Comparison of ENCODE assay signal across 15 cellular contexts in genomic region chr10:110181451-110181850, GRCh38. TPM values are rescaled to one million over a fixed set of nuclear protein-coding genes. Genes with fewer than 3 reads are reported as not detected.
A peak's percentile ranks its signal among the peaks of the same experiment; 100 is the strongest.
DNase-seq lines count a peak whose midpoint lies in the region; ATAC-seq and TF ChIP-seq lines count a peak whose summit lies in the region.
"Had no signal": no experiment of that assay in that cellular context is flagged by ENCODE, and none has a peak within 500 bp of the region (broad histone marks: within the 10 kb centered on the region; RNA-seq: fewer than 3 reads in every experiment).

No MANE protein-coding gene starts in this region.

- peak overlapping the region; percentile 77 for H3K27ac Mint-ChIP-seq in endodermal cell
- H3K27ac Mint-ChIP-seq in activated CD8-positive, alpha-beta T cell treated with anti-CD3 and anti-CD28 coated beads, Interleukin-2, amount 10 ng/mL, durations not matched to agents 7 days and 5 days, result no peak overlapping the region
- H3K27ac Mint-ChIP-seq: CD8-positive, alpha-beta memory T cell had no signal

- H3K36me3 ChIP-seq in SK-N-SH (replicated peaks in 1 of 2; ENCODE audit: control insufficient read depth in 1 of 2, insufficient read depth in 2 of 2, low read length in 1 of 2), result no peaks in the 10 kb centered on the region
- H3K36me3 ChIP-seq in endodermal cell (ENCODE audit: control insufficient read depth, insufficient read depth, low read length), result no peaks in the 10 kb centered on the region
- H3K36me3 ChIP-seq in spleen, result no peaks in the 10 kb centered on the region
- H3K36me3 ChIP-seq: BLaER1, HAP-1 had no signal

- no peak for TF ChIP-seq RAD21 in SK-N-SH (IDR thresholded peaks at IDR 0.05; ENCODE audit: low read length)

- H3K4me3 ChIP-seq in SK-N-SH (ENCODE audit: low read depth in 2 of 2, low read length in 1 of 2), result no peak overlapping the region
- H3K4me3 ChIP-seq in endodermal cell (ENCODE audit: low read length), result no peak overlapping the region
- no peak overlapping the region for H3K4me3 ChIP-seq in spleen
- H3K4me3 ChIP-seq: BLaER1, HAP-1 had no signal

- no peak for TF ChIP-seq POLR2A in spleen (IDR thresholded peaks at IDR 0.05)

- H3K27me3 ChIP-seq in SK-N-SH (ENCODE audit: insufficient read depth), result no peaks in the 10 kb centered on the region
- H3K27me3 ChIP-seq in endodermal cell (ENCODE audit: control insufficient read depth, insufficient read depth, low read length, poor library complexity, severe bottlenecking), result no peaks in the 10 kb centered on the region
- H3K27me3 ChIP-seq in spleen (replicated peaks in 1 of 7), result peaks cover 0 to 43% (median 4%) of the 10 kb centered on the region in 7 donors
- H3K27me3 ChIP-seq: BLaER1 had no signal

- no peaks in the 10 kb centered on the region for H3K9me2 ChIP-seq in SK-N-SH

- POLR2A ChIA-PET in SK-N-SH (lab: Yijun Ruan, JAX), result interaction anchor here (1.5 kb wide), 1 partner anchor 29 kb away, joined by 3 read pairs; no protein-coding TSS in a partner anchor
- POLR2A ChIA-PET in activated CD8-positive, alpha-beta T cell treated with anti-CD3 and anti-CD28 coated beads, Interleukin-2, amount 10 ng/mL, durations not matched to agents 7 days and 5 days (lab: Charles Lee), result no interaction called here

- H2AFZ ChIP-seq in SK-N-SH (ENCODE audit: low read depth), result no peak overlapping the region

- CTCF ChIA-PET in SK-N-SH (lab: Yijun Ruan, JAX), result interaction anchor here (1.1 kb wide), 1 partner anchor 18 kb away, joined by 3 read pairs; no protein-coding TSS in a partner anchor
- CTCF ChIA-PET in activated CD8-positive, alpha-beta T cell treated with anti-CD3 and anti-CD28 coated beads, Interleukin-2, amount 10 ng/mL, durations not matched to agents 7 days and 5 days (lab: Charles Lee), result no interaction called here

- no peaks in the 10 kb centered on the region for H4K20me1 ChIP-seq in SK-N-SH (ENCODE audit: insufficient read depth)
- H4K20me1 ChIP-seq: BLaER1 had no signal

- no peak for TF ChIP-seq EP300 in SK-N-SH (IDR thresholded peaks at IDR 0.05; ENCODE audit: borderline replicate concordance in 1 of 2, low read depth in 1 of 2, low read length in 1 of 2)

- H3K9ac ChIP-seq in SK-N-SH (no peak overlapping the region), endodermal cell (ENCODE audit: extremely low read depth, low read length, poor library complexity, severe bottlenecking) (no peak overlapping the region)
- H3K9ac ChIP-seq: BLaER1 had no signal

- H3K9me3 Mint-ChIP-seq in endodermal cell, result no peaks in the 10 kb centered on the region
- no peaks in the 10 kb centered on the region for H3K9me3 Mint-ChIP-seq in activated CD8-positive, alpha-beta T cell treated with anti-CD3 and anti-CD28 coated beads, Interleukin-2, amount 10 ng/mL, durations not matched to agents 7 days and 5 days (ENCODE audit: insufficient read depth)

- H3K36me3 Mint-ChIP-seq in endodermal cell (ENCODE audit: low read depth), result no peaks in the 10 kb centered on the region
- no peaks in the 10 kb centered on the region for H3K36me3 Mint-ChIP-seq in activated CD8-positive, alpha-beta T cell treated with anti-CD3 and anti-CD28 coated beads, Interleukin-2, amount 10 ng/mL, durations not matched to agents 7 days and 5 days (ENCODE audit: low read depth)

- TF ChIP-seq CTCF in SK-N-SH (IDR thresholded peaks at IDR 0.05) (no peak), endodermal cell (conservative IDR thresholded peaks at IDR 0.05) (no peak), spleen (IDR thresholded peaks at IDR 0.05 in 8 of 11, conservative IDR thresholded peaks at IDR 0.05 in 3 of 11) (no peak)

- H3K4me1 ChIP-seq in SK-N-SH (ENCODE audit: control insufficient read depth in 1 of 2, insufficient read depth in 2 of 2, low read depth in 1 of 2, low read length in 1 of 2), result peaks cover 0 to 3% of the 10 kb centered on the region in 2 experiments; a peak in 2 of 4 replicates
- peaks cover 4% of the 10 kb centered on the region for H3K4me1 ChIP-seq in endodermal cell (ENCODE audit: control insufficient read depth, insufficient read depth, low read length)
- peaks cover 0 to 3% (median 2%) of the 10 kb centered on the region in 6 donors for H3K4me1 ChIP-seq in spleen
- H3K4me1 ChIP-seq: HAP-1 had no signal

- no peak for ATAC-seq in SK-N-SH treated with all-trans-retinoic acid at 6 μM for 48 hours
- no peak for ATAC-seq in activated CD8-positive, alpha-beta T cell treated with anti-CD3 and anti-CD28 coated beads, Interleukin-2, amount 10 ng/mL, durations not matched to agents 7 days and 5 days

- intact Hi-C loops in spleen (cut with DNase I; ENCODE audit: low total_unique reads) (no loop called here), posterior vena cava (cut with DNase I) (no loop called here)

- WGBS in SK-N-SH (ENCODE audit: low lambda C conversion rate), result 81% methylated on average over 9 of the region's 10 CpGs
- 61 to 64% methylated on average over 7 to 10 of the region's 10 CpGs for WGBS in endodermal cell (ENCODE audit: insufficient coverage in 1 of 2, insufficient read length in 1 of 2), 2 experiments
- WGBS in spleen, 5 donors, result 87 to 94% (median 90%) methylated on average over 10 of the region's 10 CpGs

- H3K27ac ChIP-seq in SK-N-SH (ENCODE audit: low read depth in 2 of 2, low read length in 1 of 2) (no peak overlapping the region), endodermal cell (ENCODE audit: low read depth, low read length) (no peak overlapping the region), spleen (no peak overlapping the region)
- H3K27ac ChIP-seq: BLaER1 had no signal

- no peaks in the 10 kb centered on the region for H3K9me3 ChIP-seq in SK-N-SH
- H3K9me3 ChIP-seq in endodermal cell (ENCODE audit: control insufficient read depth, low read length), result no peaks in the 10 kb centered on the region
- no peaks in the 10 kb centered on the region for H3K9me3 ChIP-seq in spleen
- H3K9me3 ChIP-seq: BLaER1, Caco-2, HAP-1 had no signal

- H3F3A ChIP-seq in SK-N-SH (replicated peaks; ENCODE audit: insufficient read depth), result no peaks in the 10 kb centered on the region

- H3K4me2 ChIP-seq in SK-N-SH, result no peak overlapping the region
- H3K4me2 ChIP-seq: BLaER1 had no signal

- no peaks in the 10 kb centered on the region for H3K79me2 ChIP-seq in SK-N-SH (ENCODE audit: insufficient read depth)

- H3K4me3 Mint-ChIP-seq in endodermal cell, result no peak overlapping the region
- H3K4me3 Mint-ChIP-seq in activated CD8-positive, alpha-beta T cell treated with anti-CD3 and anti-CD28 coated beads, Interleukin-2, amount 10 ng/mL, durations not matched to agents 7 days and 5 days, result no peak overlapping the region
- H3K4me3 Mint-ChIP-seq: CD8-positive, alpha-beta memory T cell had no signal

- peaks cover 9% of the 10 kb centered on the region for H3K4me1 Mint-ChIP-seq in endodermal cell
- peaks cover under 1% of the 10 kb centered on the region for H3K4me1 Mint-ChIP-seq in activated CD8-positive, alpha-beta T cell treated with anti-CD3 and anti-CD28 coated beads, Interleukin-2, amount 10 ng/mL, durations not matched to agents 7 days and 5 days (ENCODE audit: low read depth)
- H3K4me1 Mint-ChIP-seq: CD8-positive, alpha-beta memory T cell had no signal

- DNase-seq in SK-N-SH (peak; percentile 48), ELF-1 (ENCODE audit: low read depth, low spot score) (peak; percentile 30), endodermal cell (peak; percentile 60), spleen (peak; percentile 51), posterior vena cava (ENCODE audit: low spot score) (no peak)
- DNase-seq in activated CD8-positive, alpha-beta T cell treated with anti-CD3 and anti-CD28 coated beads, Interleukin-2, amount 10 ng/mL, durations not matched to agents 7 days and 5 days, result no peak
- DNase-seq: 8988T; AML-193; Caco-2; CD8-positive, alpha-beta memory T cell; DND-41; GF-D8 had no signal

- H3K27me3 Mint-ChIP-seq in endodermal cell (ENCODE audit: insufficient read depth), result peaks cover 30% of the 10 kb centered on the region
- H3K27me3 Mint-ChIP-seq in activated CD8-positive, alpha-beta T cell treated with anti-CD3 and anti-CD28 coated beads, Interleukin-2, amount 10 ng/mL, durations not matched to agents 7 days and 5 days (ENCODE audit: low read depth), result peaks cover 45% of the 10 kb centered on the region

TF ChIP-seq in SK-N-SH, 30 proteins besides CTCF, POLR2A, EP300 and RAD21 (continues in another document):
- TF ChIP-seq YY1 (IDR thresholded peaks at IDR 0.05; ENCODE audit: low read depth) (no peak), MXI1 (IDR thresholded peaks at IDR 0.05; ENCODE audit: low read depth, low read length) (no peak), FOSL2 (IDR thresholded peaks at IDR 0.05; ENCODE audit: borderline replicate concordance, low read depth) (no peak)

TF ChIP-seq in SK-N-SH treated with all-trans-retinoic acid at 6 μM for 48 hours, 23 proteins besides CTCF, POLR2A, EP300 and RAD21 (continues in another document):
- TF ChIP-seq CREB5 (CRISPR knock-in tag; IDR thresholded peaks at IDR 0.05; ENCODE audit: low read depth), result no peak
- no peak for TF ChIP-seq ZNF565 (CRISPR knock-in tag; conservative IDR thresholded peaks at IDR 0.05; ENCODE audit: low read depth)
- TF ChIP-seq ISL1 (CRISPR knock-in tag; IDR thresholded peaks at IDR 0.05), result no peak
- TF ChIP-seq ARNTL (CRISPR knock-in tag; IDR thresholded peaks at IDR 0.05; ENCODE audit: borderline replicate concordance, low read depth), result no peak
- no peak for TF ChIP-seq GLIS3 (CRISPR knock-in tag; IDR thresholded peaks at IDR 0.05)

RNA-seq across cellular contexts. Expression of gene MXI1, which starts 26.0 kb away (rescaled TPM):
- 13.8 and 17.8 TPM in 2 replicates for polyA plus RNA-seq in SK-N-SH (2012; rRNA removed)
- 16.4 and 18.0 TPM in 2 replicates for polyA plus RNA-seq in SK-N-SH (2012; cell fraction: cytosol; rRNA removed)
- 12.8 and 28.2 TPM in 2 replicates for polyA plus RNA-seq in SK-N-SH (2012; cell fraction: nucleus; rRNA removed)
- total RNA-seq in endodermal cell, result 10 to 100 TPM; 31.3 to 55.4 TPM
- 38.6 TPM for polyA plus RNA-seq in endodermal cell (2013, experiment 1 of 2)
- polyA plus RNA-seq in endodermal cell (2013, experiment 2 of 2), result 30.7 TPM
- 10 to 100 TPM; 10.6 to 49.4 (median 20.7) TPM for total RNA-seq in spleen
- polyA plus RNA-seq in spleen, result 1 to 10 TPM; 6.8 to 9.8 (median 8.8) TPM
- 10 to 100 TPM; 45.5 to 51.9 TPM for total RNA-seq in posterior vena cava
- total RNA-seq in activated CD8-positive, alpha-beta T cell treated with anti-CD3 and anti-CD28 coated beads, Interleukin-2, amount 10 ng/mL, durations not matched to agents 7 days and 5 days, result 10 to 100 TPM; 11.3 to 12.3 TPM

Comparison
In these comparisons a context has a peak if more than half of its experiments do, and no peak if none do; other contexts are left out.
1. DNase-seq: peak in SK-N-SH (single experiment), ELF-1 (single experiment), endodermal cell (single experiment) and spleen (single experiment); none in posterior vena cava (single experiment) and activated CD8-positive, alpha-beta T cell treated with anti-CD3 and anti-CD28 coated beads, Interleukin-2, amount 10 ng/mL, durations not matched to agents 7 days and 5 days (single experiment).